ENCODE assay signal across 33 cellular contexts in the genomic region with DNA sequence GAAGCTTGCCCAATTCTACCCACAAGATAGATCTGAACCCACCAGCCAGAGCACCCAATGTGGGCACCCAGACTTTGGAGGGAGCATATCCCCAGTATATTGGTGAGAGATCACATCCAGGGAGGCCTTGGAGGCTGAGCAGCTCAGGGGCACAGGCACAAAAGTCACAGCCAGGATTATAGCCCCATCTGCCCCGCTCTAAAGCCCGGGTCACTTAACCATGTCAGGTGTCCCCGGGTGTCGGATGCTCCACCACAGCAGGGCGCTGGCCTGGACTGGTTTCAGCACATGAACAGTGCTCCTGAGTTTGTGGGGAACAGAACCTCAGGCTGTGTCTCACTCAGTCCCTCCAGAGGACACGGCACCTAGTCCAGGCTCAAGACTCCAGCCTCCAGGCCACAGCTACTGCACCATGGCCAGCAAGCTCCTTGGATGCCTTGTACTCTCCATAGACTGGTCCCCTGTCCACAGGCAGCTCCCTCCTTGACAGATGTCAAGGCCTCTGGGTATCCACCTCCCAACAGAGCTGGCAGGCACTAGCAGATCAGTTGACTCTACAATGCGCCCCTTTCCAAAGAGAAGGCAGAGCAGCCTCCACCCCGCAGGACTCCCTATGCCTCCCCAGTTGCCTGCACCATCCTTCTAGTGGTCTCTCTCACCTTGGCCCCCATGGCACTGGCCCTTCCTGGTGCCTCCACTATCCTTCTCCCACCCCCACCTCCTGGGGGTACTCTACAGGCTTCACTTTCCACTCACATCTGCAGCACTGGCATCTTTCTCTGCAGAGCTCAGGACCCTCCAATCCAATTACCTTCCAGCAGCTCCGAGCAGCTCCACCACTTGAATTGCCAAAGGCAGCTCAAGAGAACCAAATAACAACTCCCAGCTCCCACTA.
"Had no signal": no experiment of that assay in that cellular context is flagged by ENCODE, and none has a peak within 500 bp of the region (broad histone marks: within the 10 kb centered on the region; RNA-seq: fewer than 3 reads in every experiment).

No MANE protein-coding gene starts in this region.

- H3K27ac Mint-ChIP-seq: activated CD4-positive, alpha-beta T cell treated with anti-CD3 and anti-CD28 coated beads for 36 hours; activated CD4-positive, alpha-beta T cell treated with anti-CD3 and anti-CD28 coated beads, Interleukin-2, amount 10 ng/mL, durations not matched to agents 7 days and 5 days; activated CD8-positive, alpha-beta memory T cell treated with anti-CD3 and anti-CD28 coated beads, Interleukin-2, amount 10 ng/mL, durations not matched to agents 7 days and 5 days; activated naive CD4-positive, alpha-beta T cell treated with anti-CD3 and anti-CD28 coated beads, Interleukin-2, amount 10 ng/mL, durations not matched to agents 7 days and 5 days; activated naive CD8-positive, alpha-beta T cell; activated naive CD8-positive, alpha-beta T cell treated with anti-CD3 and anti-CD28 coated beads, Interleukin-2, amount 50 U/mL, for 24 hours; T-helper 1 cell treated with Interleukin-12 subunit alpha and Interleukin-12 subunit beta and Interleukin-4 antibody, amounts not matched to agents 30 μg/mL and 1 μg/mL, for 36 hours; T-helper 2 cell treated with Interferon-gamma antibody and Interleukin-4, amounts not matched to agents 5 μg/mL and 100 μg/mL, for 36 hours; WTC11 had no signal

- H3K36me3 Mint-ChIP-seq: activated CD8-positive, alpha-beta memory T cell treated with anti-CD3 and anti-CD28 coated beads, Interleukin-2, amount 10 ng/mL, durations not matched to agents 7 days and 5 days; activated naive CD4-positive, alpha-beta T cell treated with anti-CD3 and anti-CD28 coated beads, Interleukin-2, amount 10 ng/mL, durations not matched to agents 7 days and 5 days; activated naive CD8-positive, alpha-beta T cell; brain; WTC11 had no signal

- H3K4me1 Mint-ChIP-seq: activated CD4-positive, alpha-beta T cell treated with anti-CD3 and anti-CD28 coated beads for 36 hours; activated CD4-positive, alpha-beta T cell treated with anti-CD3 and anti-CD28 coated beads, Interleukin-2, amount 10 ng/mL, durations not matched to agents 7 days and 5 days; activated CD8-positive, alpha-beta memory T cell treated with anti-CD3 and anti-CD28 coated beads, Interleukin-2, amount 10 ng/mL, durations not matched to agents 7 days and 5 days; activated naive CD4-positive, alpha-beta T cell treated with anti-CD3 and anti-CD28 coated beads, Interleukin-2, amount 10 ng/mL, durations not matched to agents 7 days and 5 days; activated naive CD8-positive, alpha-beta T cell treated with anti-CD3 and anti-CD28 coated beads, Interleukin-2, amount 50 U/mL, for 24 hours; WTC11 had no signal

- DNase-seq: activated CD4-positive, alpha-beta T cell treated with anti-CD3 and anti-CD28 coated beads for 36 hours; activated CD4-positive, alpha-beta T cell treated with anti-CD3 and anti-CD28 coated beads, Interleukin-2, amount 10 ng/mL, durations not matched to agents 7 days and 5 days; activated CD4-positive, alpha-beta T cell treated with anti-CD3 and anti-CD28 coated beads, Interleukin-2, amount 50 U/mL, for 48 hours; activated CD8-positive, alpha-beta memory T cell treated with anti-CD3 and anti-CD28 coated beads for 24 hours; activated CD8-positive, alpha-beta memory T cell treated with anti-CD3 and anti-CD28 coated beads, Interleukin-2, amount 10 ng/mL, durations not matched to agents 7 days and 5 days; activated CD8-positive, alpha-beta memory T cell treated with anti-CD3 and anti-CD28 coated beads, Interleukin-2, amount 50 U/mL, for 48 hours; activated effector memory CD4-positive, alpha-beta T cell treated with Interleukin-2 at 50 U/mL for 16 hours; activated naive CD4-positive, alpha-beta T cell treated with anti-CD3 and anti-CD28 coated beads, Interleukin-2, amount 10 ng/mL, durations not matched to agents 7 days and 5 days; activated naive CD8-positive, alpha-beta T cell treated with anti-CD3 and anti-CD28 coated beads, Interleukin-2, amount 50 U/mL, for 24 hours; activated T-cell treated with anti-CD3 and anti-CD28 coated beads, Interleukin-2, amount 50 U/mL, for 48 hours; Kasumi-1; KG1; MG63; NCI-H1092; NCI-H146; NCI-H1930; NCI-H2081 treated with DMSO at 0.1 percent for 48 hours; NCI-H226; NCI-H446 treated with DMSO at 0.1 percent for 48 hours; NCI-H524; NCI-H69; NK-92 treated with Interleukin-12 subunit alpha and Interleukin-12 subunit beta, amount 100 ng/mL, for 24 hours; PC-3; Peyer's patch; RPMI8226; SHP77 treated with DMSO at 0.1 percent for 48 hours; SK-N-SH had no signal

- H3K4me3 Mint-ChIP-seq: activated CD4-positive, alpha-beta T cell treated with anti-CD3 and anti-CD28 coated beads for 36 hours; activated CD4-positive, alpha-beta T cell treated with anti-CD3 and anti-CD28 coated beads, Interleukin-2, amount 10 ng/mL, durations not matched to agents 7 days and 5 days; activated CD8-positive, alpha-beta memory T cell treated with anti-CD3 and anti-CD28 coated beads, Interleukin-2, amount 10 ng/mL, durations not matched to agents 7 days and 5 days; activated naive CD4-positive, alpha-beta T cell treated with anti-CD3 and anti-CD28 coated beads, Interleukin-2, amount 10 ng/mL, durations not matched to agents 7 days and 5 days; activated naive CD8-positive, alpha-beta T cell; activated naive CD8-positive, alpha-beta T cell treated with anti-CD3 and anti-CD28 coated beads, Interleukin-2, amount 50 U/mL, for 24 hours; brain; T-helper 1 cell treated with Interleukin-12 subunit alpha and Interleukin-12 subunit beta and Interleukin-4 antibody, amounts not matched to agents 30 μg/mL and 1 μg/mL, for 36 hours; T-helper 2 cell treated with Interferon-gamma antibody and Interleukin-4, amounts not matched to agents 5 μg/mL and 100 μg/mL, for 36 hours; WTC11 had no signal

- ATAC-seq: activated CD4-positive, alpha-beta T cell treated with anti-CD3 and anti-CD28 coated beads for 36 hours; activated CD4-positive, CD25-positive, alpha-beta regulatory T cell treated with anti-CD3 and anti-CD28 coated beads, Interleukin-2, amount 50 U/mL, for 24 hours; activated CD8-positive, alpha-beta memory T cell treated with anti-CD3 and anti-CD28 coated beads, Interleukin-2, amount 10 ng/mL, durations not matched to agents 7 days and 5 days; activated naive CD8-positive, alpha-beta T cell treated with anti-CD3 and anti-CD28 coated beads, Interleukin-2, amount 50 U/mL, for 24 hours; PC-3; WTC11 had no signal

- H3K9me3 Mint-ChIP-seq: activated CD4-positive, alpha-beta T cell treated with anti-CD3 and anti-CD28 coated beads, Interleukin-2, amount 10 ng/mL, durations not matched to agents 7 days and 5 days; activated naive CD4-positive, alpha-beta T cell treated with anti-CD3 and anti-CD28 coated beads, Interleukin-2, amount 10 ng/mL, durations not matched to agents 7 days and 5 days; activated naive CD8-positive, alpha-beta T cell treated with anti-CD3 and anti-CD28 coated beads, Interleukin-2, amount 50 U/mL, for 24 hours; T-helper 1 cell treated with Interleukin-12 subunit alpha and Interleukin-12 subunit beta and Interleukin-4 antibody, amounts not matched to agents 30 μg/mL and 1 μg/mL, for 36 hours; T-helper 2 cell treated with Interferon-gamma antibody and Interleukin-4, amounts not matched to agents 5 μg/mL and 100 μg/mL, for 36 hours had no signal
